Comparison of ENCODE assay signal across 8 cellular contexts in genomic region chr9:69255591-69255990, GRCh38.
"Had no signal": no experiment of that assay in that cellular context is flagged by ENCODE, and none has a peak within 500 bp of the region (broad histone marks: within the 10 kb centered on the region; RNA-seq: fewer than 3 reads in every experiment).

No MANE protein-coding gene starts in this region.

- FAIRE-seq: H54, HTR-8/SVneo had no signal

- H2AFZ ChIP-seq: GM23338 had no signal

- H3K4me3 ChIP-seq: GM23338 had no signal

- H3K4me2 ChIP-seq: GM23338 had no signal

- H3K27ac Mint-ChIP-seq: GM23338, H9, HFFc6, IgD-negative memory B cell had no signal

- H3K9me3 Mint-ChIP-seq: GM23338, H9, HFFc6, IgD-negative memory B cell had no signal

- H3K4me1 Mint-ChIP-seq: IgD-negative memory B cell had no signal

- H3K27me3 Mint-ChIP-seq: IgD-negative memory B cell had no signal

- H3K4me3 Mint-ChIP-seq: GM23338, H9, HFFc6, IgD-negative memory B cell had no signal

- ATAC-seq: GM23338 had no signal

- DNase-seq: H9, HCEC 1CT, HFFc6, KG1 had no signal
